In the genomic region with DNA sequence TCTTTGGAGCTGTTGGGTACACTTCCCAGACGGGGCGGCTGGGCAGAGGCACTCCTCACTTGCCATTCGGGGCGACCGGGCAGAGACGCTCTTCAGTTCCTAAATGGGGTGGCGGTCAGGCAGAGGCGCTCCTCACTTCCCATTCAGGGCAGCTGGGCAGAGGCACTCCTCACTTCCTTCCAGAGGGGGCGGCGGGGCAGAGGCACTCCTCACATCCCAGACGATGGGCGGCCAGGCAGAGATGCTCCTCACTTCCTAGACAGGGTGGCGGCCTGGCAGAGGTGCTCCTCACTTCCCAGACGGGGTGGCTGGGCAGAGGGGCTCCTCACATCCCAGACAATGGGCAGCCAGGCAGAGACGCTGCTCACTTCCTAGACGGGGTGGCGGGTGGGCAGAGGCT, we compare ENCODE assay signal across 15 cellular contexts. TPM values are rescaled to one million over a fixed set of nuclear protein-coding genes. Genes with fewer than 3 reads are reported as not detected.
"Had no signal": no experiment of that assay in that cellular context is flagged by ENCODE, and none has a peak within 500 bp of the region (broad histone marks: within the 10 kb centered on the region; RNA-seq: fewer than 3 reads in every experiment).

No MANE protein-coding gene starts in this region.

RNA-seq across cellular contexts. Expression of gene ACTBL2, which starts 35.8 kb away (rescaled TPM):
- total RNA-seq: activated naive CD4-positive, alpha-beta T cell treated with anti-CD3 and anti-CD28 coated beads for 36 hours; activated naive CD4-positive, alpha-beta T cell treated with anti-CD3 and anti-CD28 coated beads, Interleukin-2, amount 50 U/mL, for 72 hours; activated naive CD8-positive, alpha-beta T cell treated with anti-CD3 and anti-CD28 coated beads for 36 hours; activated naive CD8-positive, alpha-beta T cell treated with anti-CD3 and anti-CD28 coated beads, Interleukin-2, amount 10 ng/mL, durations not matched to agents 7 days and 5 days; activated T-cell treated with anti-CD3 and anti-CD28 coated beads, Interleukin-2, amount 50 U/mL, for 4 hours; activated T-cell treated with anti-CD3 and anti-CD28 coated beads, Interleukin-2, amount 50 U/mL, for 72 hours; activated T-helper 1 cell treated with anti-CD3 and anti-CD28 coated beads, Interleukin-12 subunit alpha, Interleukin-12 subunit beta, Interleukin-2, Interleukin-4 antibody, amounts not matched to agents 30 ng/mL and 10 ng/mL and 1 ng/mL, durations not matched to agents 14 hours and 24 hours and 36 hours; activated T-helper 17 cell treated with anti-CD3 and anti-CD28 coated beads, Interleukin-2, amount 50 U/mL, for 72 hours; activated T-helper 2 cell treated with anti-CD3 and anti-CD28 coated beads, Interferon-gamma antibody, Interleukin-2, Interleukin-4, amounts not matched to agents 10 μg/mL and 5 μg/mL and 100 μg/mL, durations not matched to agents 14 hours and 24 hours and 36 hours; adrenal gland; aorta; ascending aorta; body of pancreas; cardiac muscle cell; cardiac septum had no signal
- polyA plus RNA-seq: adrenal gland, aorta, cardiac muscle cell had no signal
